Comparison of ENCODE assay signal across 1 cellular context in the genomic region with DNA sequence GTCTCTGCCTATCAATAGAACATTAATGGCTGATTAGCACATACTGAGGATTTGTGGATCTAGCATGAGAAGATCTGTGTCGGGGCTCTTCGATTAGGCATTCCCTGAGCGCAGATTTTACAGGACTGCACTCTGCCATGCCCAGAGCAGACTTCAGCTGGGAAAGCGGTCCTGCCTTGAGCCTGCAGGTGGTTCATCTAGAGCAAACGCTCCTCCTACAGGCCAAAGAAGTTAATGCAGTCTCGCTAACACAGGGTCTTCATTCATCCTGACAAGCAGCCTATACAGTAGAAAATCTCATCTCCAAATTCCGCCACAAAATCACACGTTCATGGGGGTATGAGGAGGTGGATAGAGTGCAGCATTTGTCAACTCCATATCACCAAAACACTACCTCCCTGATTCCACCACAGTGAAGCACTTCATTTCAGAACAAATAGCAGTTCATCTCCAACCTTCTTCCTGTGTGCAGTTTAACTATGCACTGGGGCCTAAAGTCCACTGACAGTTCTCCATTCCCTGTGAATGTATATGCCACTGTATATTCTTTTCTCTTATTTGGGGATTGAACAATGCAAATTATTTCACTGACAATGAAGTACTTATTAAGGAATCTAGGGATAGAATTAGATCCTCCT.
TF ChIP-seq lines count a peak whose summit lies in the region.

No MANE protein-coding gene starts in this region.

TF ChIP-seq in HepG2, 621 proteins besides CTCF, POLR2A, EP300 and RAD21 (continued from another document):
- TF ChIP-seq, protein P1, sequence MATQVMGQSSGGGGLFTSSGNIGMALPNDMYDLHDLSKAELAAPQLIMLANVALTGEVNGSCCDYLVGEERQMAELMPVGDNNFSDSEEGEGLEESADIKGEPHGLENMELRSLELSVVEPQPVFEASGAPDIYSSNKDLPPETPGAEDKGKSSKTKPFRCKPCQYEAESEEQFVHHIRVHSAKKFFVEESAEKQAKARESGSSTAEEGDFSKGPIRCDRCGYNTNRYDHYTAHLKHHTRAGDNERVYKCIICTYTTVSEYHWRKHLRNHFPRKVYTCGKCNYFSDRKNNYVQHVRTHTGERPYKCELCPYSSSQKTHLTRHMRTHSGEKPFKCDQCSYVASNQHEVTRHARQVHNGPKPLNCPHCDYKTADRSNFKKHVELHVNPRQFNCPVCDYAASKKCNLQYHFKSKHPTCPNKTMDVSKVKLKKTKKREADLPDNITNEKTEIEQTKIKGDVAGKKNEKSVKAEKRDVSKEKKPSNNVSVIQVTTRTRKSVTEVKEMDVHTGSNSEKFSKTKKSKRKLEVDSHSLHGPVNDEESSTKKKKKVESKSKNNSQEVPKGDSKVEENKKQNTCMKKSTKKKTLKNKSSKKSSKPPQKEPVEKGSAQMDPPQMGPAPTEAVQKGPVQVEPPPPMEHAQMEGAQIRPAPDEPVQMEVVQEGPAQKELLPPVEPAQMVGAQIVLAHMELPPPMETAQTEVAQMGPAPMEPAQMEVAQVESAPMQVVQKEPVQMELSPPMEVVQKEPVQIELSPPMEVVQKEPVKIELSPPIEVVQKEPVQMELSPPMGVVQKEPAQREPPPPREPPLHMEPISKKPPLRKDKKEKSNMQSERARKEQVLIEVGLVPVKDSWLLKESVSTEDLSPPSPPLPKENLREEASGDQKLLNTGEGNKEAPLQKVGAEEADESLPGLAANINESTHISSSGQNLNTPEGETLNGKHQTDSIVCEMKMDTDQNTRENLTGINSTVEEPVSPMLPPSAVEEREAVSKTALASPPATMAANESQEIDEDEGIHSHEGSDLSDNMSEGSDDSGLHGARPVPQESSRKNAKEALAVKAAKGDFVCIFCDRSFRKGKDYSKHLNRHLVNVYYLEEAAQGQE (IDR thresholded peaks at IDR 0.05; ENCODE audit: borderline replicate concordance in 1 of 2, low read depth in 1 of 2, low read length in 2 of 2): no peak
- TF ChIP-seq TBX2 (CRISPR knock-in tag; IDR thresholded peaks at IDR 0.05; ENCODE audit: borderline replicate concordance): no peak
- TF ChIP-seq GLI4 (CRISPR knock-in tag; IDR thresholded peaks at IDR 0.05; ENCODE audit: borderline replicate concordance): no peak
- TF ChIP-seq ETV6 (CRISPR knock-in tag; conservative IDR thresholded peaks at IDR 0.05): 0 out of 2 replicates have a peak, but pooled peaks have one; percentile 43
- 0 out of 2 replicates have a peak, but pooled peaks have one; percentile 32 for TF ChIP-seq KDM3A (CRISPR knock-in tag; IDR thresholded peaks at IDR 0.05; ENCODE audit: low read depth)
- TF ChIP-seq, protein P2, sequence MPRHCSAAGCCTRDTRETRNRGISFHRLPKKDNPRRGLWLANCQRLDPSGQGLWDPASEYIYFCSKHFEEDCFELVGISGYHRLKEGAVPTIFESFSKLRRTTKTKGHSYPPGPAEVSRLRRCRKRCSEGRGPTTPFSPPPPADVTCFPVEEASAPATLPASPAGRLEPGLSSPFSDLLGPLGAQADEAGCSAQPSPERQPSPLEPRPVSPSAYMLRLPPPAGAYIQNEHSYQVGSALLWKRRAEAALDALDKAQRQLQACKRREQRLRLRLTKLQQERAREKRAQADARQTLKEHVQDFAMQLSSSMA (CRISPR knock-in tag; IDR thresholded peaks at IDR 0.05): no peak
- TF ChIP-seq, protein P3, sequence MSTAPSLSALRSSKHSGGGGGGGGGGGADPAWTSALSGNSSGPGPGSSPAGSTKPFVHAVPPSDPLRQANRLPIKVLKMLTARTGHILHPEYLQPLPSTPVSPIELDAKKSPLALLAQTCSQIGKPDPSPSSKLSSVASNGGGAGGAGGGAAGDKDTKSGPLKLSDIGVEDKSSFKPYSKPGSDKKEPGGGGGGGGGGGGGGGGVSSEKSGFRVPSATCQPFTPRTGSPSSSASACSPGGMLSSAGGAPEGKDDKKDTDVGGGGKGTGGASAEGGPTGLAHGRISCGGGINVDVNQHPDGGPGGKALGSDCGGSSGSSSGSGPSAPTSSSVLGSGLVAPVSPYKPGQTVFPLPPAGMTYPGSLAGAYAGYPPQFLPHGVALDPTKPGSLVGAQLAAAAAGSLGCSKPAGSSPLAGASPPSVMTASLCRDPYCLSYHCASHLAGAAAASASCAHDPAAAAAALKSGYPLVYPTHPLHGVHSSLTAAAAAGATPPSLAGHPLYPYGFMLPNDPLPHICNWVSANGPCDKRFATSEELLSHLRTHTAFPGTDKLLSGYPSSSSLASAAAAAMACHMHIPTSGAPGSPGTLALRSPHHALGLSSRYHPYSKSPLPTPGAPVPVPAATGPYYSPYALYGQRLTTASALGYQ (CRISPR knock-in tag; IDR thresholded peaks at IDR 0.05): no peak
- no peak for TF ChIP-seq NCOA1 (CRISPR knock-in tag; IDR thresholded peaks at IDR 0.05)
- no peak for TF ChIP-seq SETDB1 (CRISPR knock-in tag; IDR thresholded peaks at IDR 0.05; ENCODE audit: borderline replicate concordance)
- TF ChIP-seq, protein P4, sequence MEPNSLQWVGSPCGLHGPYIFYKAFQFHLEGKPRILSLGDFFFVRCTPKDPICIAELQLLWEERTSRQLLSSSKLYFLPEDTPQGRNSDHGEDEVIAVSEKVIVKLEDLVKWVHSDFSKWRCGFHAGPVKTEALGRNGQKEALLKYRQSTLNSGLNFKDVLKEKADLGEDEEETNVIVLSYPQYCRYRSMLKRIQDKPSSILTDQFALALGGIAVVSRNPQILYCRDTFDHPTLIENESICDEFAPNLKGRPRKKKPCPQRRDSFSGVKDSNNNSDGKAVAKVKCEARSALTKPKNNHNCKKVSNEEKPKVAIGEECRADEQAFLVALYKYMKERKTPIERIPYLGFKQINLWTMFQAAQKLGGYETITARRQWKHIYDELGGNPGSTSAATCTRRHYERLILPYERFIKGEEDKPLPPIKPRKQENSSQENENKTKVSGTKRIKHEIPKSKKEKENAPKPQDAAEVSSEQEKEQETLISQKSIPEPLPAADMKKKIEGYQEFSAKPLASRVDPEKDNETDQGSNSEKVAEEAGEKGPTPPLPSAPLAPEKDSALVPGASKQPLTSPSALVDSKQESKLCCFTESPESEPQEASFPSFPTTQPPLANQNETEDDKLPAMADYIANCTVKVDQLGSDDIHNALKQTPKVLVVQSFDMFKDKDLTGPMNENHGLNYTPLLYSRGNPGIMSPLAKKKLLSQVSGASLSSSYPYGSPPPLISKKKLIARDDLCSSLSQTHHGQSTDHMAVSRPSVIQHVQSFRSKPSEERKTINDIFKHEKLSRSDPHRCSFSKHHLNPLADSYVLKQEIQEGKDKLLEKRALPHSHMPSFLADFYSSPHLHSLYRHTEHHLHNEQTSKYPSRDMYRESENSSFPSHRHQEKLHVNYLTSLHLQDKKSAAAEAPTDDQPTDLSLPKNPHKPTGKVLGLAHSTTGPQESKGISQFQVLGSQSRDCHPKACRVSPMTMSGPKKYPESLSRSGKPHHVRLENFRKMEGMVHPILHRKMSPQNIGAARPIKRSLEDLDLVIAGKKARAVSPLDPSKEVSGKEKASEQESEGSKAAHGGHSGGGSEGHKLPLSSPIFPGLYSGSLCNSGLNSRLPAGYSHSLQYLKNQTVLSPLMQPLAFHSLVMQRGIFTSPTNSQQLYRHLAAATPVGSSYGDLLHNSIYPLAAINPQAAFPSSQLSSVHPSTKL (CRISPR knock-in tag; IDR thresholded peaks at IDR 0.05): peak; percentile 37
- no peak for TF ChIP-seq ZFP36 (IDR thresholded peaks at IDR 0.05; ENCODE audit: borderline replicate concordance, low read depth, low read length, partially characterized antibody)
- peak; percentile 32; the same call in 1 of the 2 replicates for TF ChIP-seq ZMYM4 (CRISPR knock-in tag; IDR thresholded peaks at IDR 0.05)
- no peak for TF ChIP-seq SATB2 (CRISPR knock-in tag; IDR thresholded peaks at IDR 0.05)
- peak; percentile 55; the same call in 1 of the 2 replicates for TF ChIP-seq ZBTB7B (CRISPR knock-in tag; IDR thresholded peaks at IDR 0.05)
- 0 out of 2 replicates have a peak, but pooled peaks have one; percentile 46 for TF ChIP-seq ZNF644 (CRISPR knock-in tag; IDR thresholded peaks at IDR 0.05; ENCODE audit: low read depth)
- TF ChIP-seq HDAC2 (CRISPR knock-in tag; IDR thresholded peaks at IDR 0.05): peak; percentile 62
- no peak for TF ChIP-seq ZBTB1 (CRISPR knock-in tag; IDR thresholded peaks at IDR 0.05; ENCODE audit: borderline replicate concordance)
- no peak for TF ChIP-seq ZNF367 (CRISPR knock-in tag; IDR thresholded peaks at IDR 0.05; ENCODE audit: borderline replicate concordance)
- TF ChIP-seq, protein P5, sequence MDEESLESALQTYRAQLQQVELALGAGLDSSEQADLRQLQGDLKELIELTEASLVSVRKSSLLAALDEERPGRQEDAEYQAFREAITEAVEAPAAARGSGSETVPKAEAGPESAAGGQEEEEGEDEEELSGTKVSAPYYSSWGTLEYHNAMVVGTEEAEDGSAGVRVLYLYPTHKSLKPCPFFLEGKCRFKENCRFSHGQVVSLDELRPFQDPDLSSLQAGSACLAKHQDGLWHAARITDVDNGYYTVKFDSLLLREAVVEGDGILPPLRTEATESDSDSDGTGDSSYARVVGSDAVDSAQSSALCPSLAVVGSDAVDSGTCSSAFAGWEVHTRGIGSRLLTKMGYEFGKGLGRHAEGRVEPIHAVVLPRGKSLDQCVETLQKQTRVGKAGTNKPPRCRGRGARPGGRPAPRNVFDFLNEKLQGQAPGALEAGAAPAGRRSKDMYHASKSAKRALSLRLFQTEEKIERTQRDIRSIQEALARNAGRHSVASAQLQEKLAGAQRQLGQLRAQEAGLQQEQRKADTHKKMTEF (CRISPR knock-in tag; IDR thresholded peaks at IDR 0.05): peak; percentile 39; the same call in 1 of the 2 replicates
- TF ChIP-seq, protein P6, sequence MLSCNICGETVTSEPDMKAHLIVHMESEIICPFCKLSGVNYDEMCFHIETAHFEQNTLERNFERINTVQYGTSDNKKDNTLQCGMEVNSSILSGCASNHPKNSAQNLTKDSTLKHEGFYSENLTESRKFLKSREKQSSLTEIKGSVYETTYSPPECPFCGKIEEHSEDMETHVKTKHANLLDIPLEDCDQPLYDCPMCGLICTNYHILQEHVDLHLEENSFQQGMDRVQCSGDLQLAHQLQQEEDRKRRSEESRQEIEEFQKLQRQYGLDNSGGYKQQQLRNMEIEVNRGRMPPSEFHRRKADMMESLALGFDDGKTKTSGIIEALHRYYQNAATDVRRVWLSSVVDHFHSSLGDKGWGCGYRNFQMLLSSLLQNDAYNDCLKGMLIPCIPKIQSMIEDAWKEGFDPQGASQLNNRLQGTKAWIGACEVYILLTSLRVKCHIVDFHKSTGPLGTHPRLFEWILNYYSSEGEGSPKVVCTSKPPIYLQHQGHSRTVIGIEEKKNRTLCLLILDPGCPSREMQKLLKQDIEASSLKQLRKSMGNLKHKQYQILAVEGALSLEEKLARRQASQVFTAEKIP (CRISPR knock-in tag; IDR thresholded peaks at IDR 0.05; ENCODE audit: borderline replicate concordance): no peak
- 0 out of 2 replicates have a peak, but pooled peaks have one; percentile 23 for TF ChIP-seq THAP11 (CRISPR knock-in tag; IDR thresholded peaks at IDR 0.05)
- peak; percentile 48; the same call in 1 of the 2 replicates for TF ChIP-seq MIER3 (CRISPR knock-in tag; IDR thresholded peaks at IDR 0.05; ENCODE audit: borderline replicate concordance)
- no peak for TF ChIP-seq ATRX (CRISPR knock-in tag; IDR thresholded peaks at IDR 0.05; ENCODE audit: borderline replicate concordance)
